ENCODE assay signal across 31 cellular contexts in genomic region chr7:42217053-42217452, GRCh38. TPM values are rescaled to one million over a fixed set of nuclear protein-coding genes. Genes with fewer than 3 reads are reported as not detected.
DNase-seq lines count a peak whose midpoint lies in the region; ATAC-seq and TF ChIP-seq lines count a peak whose summit lies in the region.
"Had no signal": no experiment of that assay in that cellular context is flagged by ENCODE, and none has a peak within 500 bp of the region (broad histone marks: within the 10 kb centered on the region; RNA-seq: fewer than 3 reads in every experiment).

No MANE protein-coding gene starts in this region.

- H2BK120ac ChIP-seq in mesenchymal stem cell (ENCODE audit: low read depth, low read length), result no peak overlapping the region

- no peak for TF ChIP-seq EP300 in suprapubic skin (IDR thresholded peaks at IDR 0.05)

- ATAC-seq in GM21381 (IDR thresholded peaks at IDR 0.05; ENCODE audit: unreplicated experiment) (no peak), HG03469 (IDR thresholded peaks at IDR 0.05; ENCODE audit: unreplicated experiment) (no peak)
- ATAC-seq: heart right ventricle, natural killer cell had no signal

- H3K36me3 ChIP-seq in mesenchymal stem cell (ENCODE audit: control insufficient read depth in 1 of 2, insufficient read depth in 2 of 2, low read depth in 1 of 2, low read length in 2 of 2), result peaks cover 4 to 49% of the 10 kb centered on the region in 2 experiments
- no peaks in the 10 kb centered on the region for H3K36me3 ChIP-seq in suprapubic skin
- H3K36me3 ChIP-seq: ovary had no signal

- peak overlapping the region; percentile 77 for H3K9ac ChIP-seq in mesenchymal stem cell (ENCODE audit: low read length)

- DNase-seq in HT1080 (ENCODE audit: low read depth) (peak; percentile 18), choroid plexus epithelial cell (ENCODE audit: low read depth) (peak; percentile 58), mesenchymal stem cell (no peak), suprapubic skin (ENCODE audit: low spot score in 2 of 2) (no peak), NCI-H2227 (lab: John Stamatoyannopoulos, UW; ENCODE audit: unreplicated experiment) (no peak), iPS-NIHi11 (ENCODE audit: low spot score) (no peak)
- DNase-seq: activated CD4-positive, alpha-beta T cell treated with anti-CD3 and anti-CD28 coated beads for 4 hours; amygdala; caudate nucleus; CD4-positive, alpha-beta T cell; foreskin fibroblast; HCEC 1CT; heart right ventricle; natural killer cell; NCI-H1048; NCI-H1694; NCI-H82; ovary; retina; SJCRH30; stimulated activated CD4-positive, alpha-beta T cell treated with anti-CD3 and anti-CD28 coated beads, Interleukin-1b, Interleukin-23, amount 100 ng/mL, for 48 hours; stimulated activated naive CD4-positive, alpha-beta T cell treated with Interleukin-2 at 50 U/mL for 16 hours; T1000; testis had no signal

- no peak overlapping the region for H3K23ac ChIP-seq in mesenchymal stem cell (ENCODE audit: low read length in 2 of 2)

- no peak overlapping the region for H3K14ac ChIP-seq in mesenchymal stem cell (ENCODE audit: low read length in 2 of 2)

- H3K27ac ChIP-seq in mesenchymal stem cell (ENCODE audit: low read length, poor library complexity, severe bottlenecking), result no peak overlapping the region
- H3K27ac ChIP-seq in suprapubic skin, result peak overlapping the region; percentile 76
- H3K27ac ChIP-seq: heart right ventricle, ovary, SJCRH30, testis, VCaP had no signal

- no peaks in the 10 kb centered on the region for H3K27me3 ChIP-seq in mesenchymal stem cell (ENCODE audit: control insufficient read depth in 1 of 2, insufficient read depth in 1 of 2, low read length in 2 of 2)
- no peaks in the 10 kb centered on the region for H3K27me3 ChIP-seq in suprapubic skin
- H3K27me3 ChIP-seq: heart right ventricle, ovary, SJCRH30, testis had no signal

- H3K18ac ChIP-seq in mesenchymal stem cell (ENCODE audit: low read depth in 1 of 2, low read length in 2 of 2), result no peak overlapping the region

- H3K9me3 ChIP-seq in mesenchymal stem cell (ENCODE audit: control insufficient read depth, low read length) (no peaks in the 10 kb centered on the region), suprapubic skin (no peaks in the 10 kb centered on the region)
- H3K9me3 ChIP-seq: heart right ventricle, ovary, SJCRH30, testis had no signal

- no peak overlapping the region for H4K8ac ChIP-seq in mesenchymal stem cell (ENCODE audit: low read length)

- H3K4me2 ChIP-seq in mesenchymal stem cell (ENCODE audit: low read length, poor library complexity, severe bottlenecking), result no peak overlapping the region
- H3K4me2 ChIP-seq: smooth muscle cell had no signal

- TF ChIP-seq CTCF in choroid plexus epithelial cell (conservative IDR thresholded peaks at IDR 0.05; ENCODE audit: low read depth, low read length) (no peak), suprapubic skin (IDR thresholded peaks at IDR 0.05) (no peak)

- WGBS in mesenchymal stem cell, result 82% methylated on average over 5 of the region's 6 CpGs
- WGBS in suprapubic skin, result 73% methylated on average over 6 of the region's 6 CpGs

- H2BK15ac ChIP-seq in mesenchymal stem cell (ENCODE audit: low read depth, poor library complexity, severe bottlenecking), result no peak overlapping the region

- no peak overlapping the region for H2BK12ac ChIP-seq in mesenchymal stem cell (ENCODE audit: low read length in 2 of 2)

- H2AFZ ChIP-seq in mesenchymal stem cell (ENCODE audit: low read depth, low read length), result no peak overlapping the region

- no peak overlapping the region for H4K91ac ChIP-seq in mesenchymal stem cell (ENCODE audit: low read length)

- H2BK5ac ChIP-seq in mesenchymal stem cell (ENCODE audit: low read depth, low read length, poor library complexity, severe bottlenecking), result no peak overlapping the region

- no peak overlapping the region for H3K4ac ChIP-seq in mesenchymal stem cell (ENCODE audit: low read depth in 1 of 2, low read length in 2 of 2)

- H3K4me3 ChIP-seq in choroid plexus epithelial cell (ENCODE audit: low read depth, low read length), result no peak overlapping the region
- peak overlapping the region in 1 of 2 experiments; percentile 57 for H3K4me3 ChIP-seq in mesenchymal stem cell (ENCODE audit: insufficient read depth in 1 of 2, low read depth in 1 of 2, low read length in 2 of 2)
- H3K4me3 ChIP-seq in suprapubic skin, result no peak overlapping the region
- H3K4me3 ChIP-seq: heart right ventricle, lung, ovary, SJCRH30, smooth muscle cell, testis had no signal

- no peaks in the 10 kb centered on the region for H3K4me1 ChIP-seq in mesenchymal stem cell (ENCODE audit: control insufficient read depth, insufficient read depth, low read depth, low read length)
- H3K4me1 ChIP-seq in suprapubic skin, result peaks cover 52% of the 10 kb centered on the region
- H3K4me1 ChIP-seq: SJCRH30, testis had no signal

- H2AK5ac ChIP-seq in mesenchymal stem cell (ENCODE audit: low read length, severe bottlenecking), result no peak overlapping the region

- no peak for TF ChIP-seq POLR2A in suprapubic skin (IDR thresholded peaks at IDR 0.05)

- H3K79me1 ChIP-seq in mesenchymal stem cell (replicated peaks; ENCODE audit: low read length, poor library complexity, severe bottlenecking), result peaks cover 10% of the 10 kb centered on the region

RNA-seq across cellular contexts. Expression of gene GLI3, which starts 20.0 kb away (rescaled TPM):
- 4.2 and 5.9 TPM in 2 replicates for total RNA-seq in HT1080 (2014; rRNA removed; shearing (Covaris generic))
- polyA plus RNA-seq in HT1080 (2015; cell fraction: cytosol; rRNA removed), result 5.1 and 8.5 TPM in 2 replicates
- polyA plus RNA-seq in HT1080 (2015; cell fraction: nucleus; rRNA removed), result 4.7 and 6.2 TPM in 2 replicates
- 10.2 TPM for polyA plus RNA-seq in mesenchymal stem cell (2013, experiment 1 of 2)
- polyA plus RNA-seq in mesenchymal stem cell (2013, experiment 2 of 2), result 10.0 TPM
- total RNA-seq in suprapubic skin, result 10 to 100 TPM; 23.1 to 41.3 (median 24.6) TPM
- total RNA-seq: activated T-helper 2 cell treated with anti-CD3 and anti-CD28 coated beads, Interferon-gamma antibody, Interleukin-2, Interleukin-4, amounts not matched to agents 10 μg/mL and 5 μg/mL and 100 μg/mL, durations not matched to agents 14 hours and 24 hours and 36 hours had no signal
- polyA plus RNA-seq: IgD-negative memory B cell had no signal

Comparison
In these comparisons a context has a peak if more than half of its experiments do, and no peak if none do; other contexts are left out.
1. DNase-seq: peak in HT1080 (single experiment) and choroid plexus epithelial cell (single experiment); none in mesenchymal stem cell (single experiment), suprapubic skin (0 of 2), NCI-H2227 (single experiment) and iPS-NIHi11 (single experiment).